8 cellular contexts compared by ENCODE assay signal in genomic region chr16:67001159-67001486, GRCh38. TPM values are rescaled to one million over a fixed set of nuclear protein-coding genes. Genes with fewer than 3 reads are reported as not detected.
DNase-seq lines count a peak whose midpoint lies in the region; ATAC-seq, FAIRE-seq and TF ChIP-seq lines count a peak whose summit lies in the region.

No MANE protein-coding gene starts in this region.

- no peak for FAIRE-seq in K562 (lab: Jason Lieb, UNC)

- no peaks in the 10 kb centered on the region for H3K9me3 Mint-ChIP-seq in activated naive CD4-positive, alpha-beta T cell treated with anti-CD3 and anti-CD28 coated beads, Interleukin-2, amount 10 ng/mL, durations not matched to agents 7 days and 5 days

- TF ChIP-seq CTCF in K562 (IDR thresholded peaks at IDR 0.05 in 2 of 3, conservative IDR thresholded peaks at IDR 0.05 in 1 of 3; ENCODE audit: insufficient read depth in 2 of 3, low read depth in 1 of 3, low read length in 3 of 3) (no peak), tibial artery (IDR thresholded peaks at IDR 0.05) (no peak)

- WGBS in K562 (ENCODE audit: insufficient coverage, low coverage, missing lambda C conversion rate) = 9% methylated on average over 15 of the region's 23 CpGs

- H3K9me1 ChIP-seq in K562 (ENCODE audit: control insufficient read depth, insufficient read depth, low read length) = no peaks in the 10 kb centered on the region

- peaks cover 4 to 41% of the 10 kb centered on the region in 2 experiments; a peak in 4 of 5 replicates for H3K27me3 ChIP-seq in K562 (ENCODE audit: control insufficient read depth in 2 of 2, insufficient read depth in 2 of 2, low read length in 2 of 2)
- no peaks in the 10 kb centered on the region for H3K27me3 ChIP-seq in layer of hippocampus (ENCODE audit: control insufficient read depth, insufficient read depth, low read length)
- H3K27me3 ChIP-seq in tibial artery = no peaks in the 10 kb centered on the region

- H3K9me3 ChIP-seq in K562 (replicated peaks; ENCODE audit: control insufficient read depth, insufficient read depth, low read depth, low read length) = no peaks in the 10 kb centered on the region
- H3K9me3 ChIP-seq in tibial artery = no peaks in the 10 kb centered on the region

- H3K9ac ChIP-seq in K562 (ENCODE audit: insufficient read depth in 1 of 2, low read depth in 2 of 2, low read length in 2 of 2) = peak overlapping the region in 1 of 2 experiments; percentile 84; a peak in 2 of 4 replicates

- peak overlapping the region; percentile 72 for H3K4me2 ChIP-seq in K562 (ENCODE audit: insufficient read depth, low read length)

- H3K4me3 Mint-ChIP-seq in activated naive CD4-positive, alpha-beta T cell treated with anti-CD3 and anti-CD28 coated beads, Interleukin-2, amount 10 ng/mL, durations not matched to agents 7 days and 5 days = peak overlapping the region; percentile 84

- DNase-seq in activated naive CD4-positive, alpha-beta T cell treated with anti-CD3 and anti-CD28 coated beads, Interleukin-2, amount 10 ng/mL, durations not matched to agents 7 days and 5 days = no peak
- DNase-seq in activated naive CD4-positive, alpha-beta T cell treated with Interleukin-2 at 50 U/mL for 16 hours = no peak
- no peak for DNase-seq in K562 (ENCODE audit: extremely low read depth in 1 of 4, low spot score in 3 of 4)
- DNase-seq in tibial artery = no peak
- DNase-seq in NCI-H446 (lab: John Stamatoyannopoulos, UW) = no peak

- no peak overlapping the region for H3K27ac ChIP-seq in K562 (ENCODE audit: extremely low read depth, low read depth, low read length)
- H3K27ac ChIP-seq in layer of hippocampus (ENCODE audit: low read depth, low read length) = peak overlapping the region; percentile 71
- H3K27ac ChIP-seq in tibial artery = peak overlapping the region; percentile 76 to 77

- H2AFZ ChIP-seq in K562 (ENCODE audit: low read depth, low read length) = peak overlapping the region; percentile 66

- TF ChIP-seq RAD21 in K562 (CRISPR knock-in tag; conservative IDR thresholded peaks at IDR 0.05 in 1 of 2, IDR thresholded peaks at IDR 0.05 in 1 of 2) = no peak

- CTCF ChIA-PET in activated naive CD4-positive, alpha-beta T cell treated with anti-CD3 and anti-CD28 coated beads, Interleukin-2, amount 10 ng/mL, durations not matched to agents 7 days and 5 days (lab: Charles Lee) = no interaction called here
- CTCF ChIA-PET in K562 (lab: Yijun Ruan, JAX; ENCODE audit: low intra/inter-chr PET ratio) = no interaction called here

- H3K79me2 ChIP-seq in K562 (ENCODE audit: control insufficient read depth, insufficient read depth, low read length) = no peaks in the 10 kb centered on the region

- H3K27ac Mint-ChIP-seq in activated naive CD4-positive, alpha-beta T cell treated with anti-CD3 and anti-CD28 coated beads, Interleukin-2, amount 10 ng/mL, durations not matched to agents 7 days and 5 days = no peak overlapping the region

- POLR2A ChIA-PET in K562 (lab: Yijun Ruan, JAX) = no interaction called here

- H3K27me3 Mint-ChIP-seq in activated naive CD4-positive, alpha-beta T cell treated with anti-CD3 and anti-CD28 coated beads, Interleukin-2, amount 10 ng/mL, durations not matched to agents 7 days and 5 days = peaks cover 5% of the 10 kb centered on the region

- intact Hi-C loops in K562 (cut with micrococcal nuclease) = no loop called here
- intact Hi-C loops in tibial artery (cut with DNase I; ENCODE audit: low total_unique reads) = no loop called here

- no peak for TF ChIP-seq EP300 in K562 (IDR thresholded peaks at IDR 0.05; ENCODE audit: low read length)

- H3K4me1 ChIP-seq in K562 (replicated peaks in 1 of 2; ENCODE audit: control insufficient read depth in 2 of 2, insufficient read depth in 2 of 2, low read length in 2 of 2) (peaks cover 0 to 16% of the 10 kb centered on the region in 2 experiments; a peak in 3 of 5 replicates), tibial artery (peaks cover 0 to 33% (median 33%) of the 10 kb centered on the region in 4 donors)

- TF ChIP-seq POLR2A in K562 (conservative IDR thresholded peaks at IDR 0.05) = no peak

- no TSS peak for BruUV-seq in K562 (replicated peaks; lab: Mats Ljungman, UMichigan)

- peaks cover 52% of the 10 kb centered on the region for H3K4me1 Mint-ChIP-seq in activated naive CD4-positive, alpha-beta T cell treated with anti-CD3 and anti-CD28 coated beads, Interleukin-2, amount 10 ng/mL, durations not matched to agents 7 days and 5 days

- 0 out of 2 replicates have a peak overlapping the region, but pooled peaks have one; percentile 12 for H3K4me3 ChIP-seq in K562
- H3K4me3 ChIP-seq in tibial artery = peak overlapping the region; percentile 58 to 68

- H3K36me3 ChIP-seq in K562 (ENCODE audit: control insufficient read depth, insufficient read depth, low read length) (no peaks in the 10 kb centered on the region), tibial artery (peaks cover 0 to 10% (median 0%) of the 10 kb centered on the region in 3 donors)

- in situ Hi-C loops in K562 (cut with MboI) = no loop called here

- no peaks in the 10 kb centered on the region; the same call in 1 of the 2 replicates for H4K20me1 ChIP-seq in K562 (replicated peaks; ENCODE audit: control insufficient read depth, insufficient read depth, low read length)

- ATAC-seq in K562 = peak; percentile 24; the same call in 1 of the 3 replicates
- no peak for ATAC-seq in GM21717 (IDR thresholded peaks at IDR 0.05; ENCODE audit: unreplicated experiment)
- ATAC-seq in GM21737 (IDR thresholded peaks at IDR 0.05; ENCODE audit: unreplicated experiment) = no peak

- H3K36me3 Mint-ChIP-seq in activated naive CD4-positive, alpha-beta T cell treated with anti-CD3 and anti-CD28 coated beads, Interleukin-2, amount 10 ng/mL, durations not matched to agents 7 days and 5 days = peaks cover 44% of the 10 kb centered on the region

RNA-seq across cellular contexts. Expression of gene CES4A, which starts 12.7 kb away (rescaled TPM):
- total RNA-seq in K562 (2011; cell fraction: chromatin; rRNA removed; ENCODE audit: low replicate concordance) = 0.58 and 1.8 TPM in 2 replicates
- total RNA-seq in K562 (2011; cell fraction: nucleolus; rRNA removed) = 0.13 and 0.83 TPM in 2 replicates
- total RNA-seq in K562 (2011; cell fraction: nucleoplasm; rRNA removed) = 0.61 and 1.7 TPM in 2 replicates
- total RNA-seq in K562 (2014; rRNA removed) (0.09 TPM in 1 of 2 replicates, not detected in the other), K562 (2014; rRNA removed; fragmentation: Illumina TruSeq; extraction: Trizol) (not detected in 2 replicates), K562 (2015; rRNA removed; fragmentation: Illumina TruSeq; extraction: Trizol) (not detected in 2 replicates), K562 (2021) (0.20 TPM in 1 of 2 replicates, not detected in the other)
- polyA plus RNA-seq in K562 (2011; rRNA removed) (0.04 and 0.11 TPM in 2 replicates), K562 (2014; fragmentation: Illumina TruSeq; extraction: Trizol) (not detected in 2 replicates), K562 (2014; fragmentation: Nextera tagmentation; extraction: Ambion mirVana) (under 1 TPM in 1 of 2 experiments, not detected in 1; 0.13 TPM), K562 (2014; rRNA removed) (not detected in 2 replicates)
- polyA plus RNA-seq in K562 (2011; cell fraction: cytosol; rRNA removed) = 0.12 TPM in 1 of 2 replicates, not detected in the other
- polyA plus RNA-seq in K562 (2011; cell fraction: nucleus; rRNA removed) = 0.22 and 0.54 TPM in 2 replicates
- 0.03 and 0.10 TPM in 2 replicates for polyA plus RNA-seq in K562 (2012)
- polyA minus RNA-seq in K562 (2011; rRNA and poly(A)+ RNA removed) = not detected in 2 replicates
- not detected in 2 replicates for polyA minus RNA-seq in K562 (2011; cell fraction: cytosol; rRNA and poly(A)+ RNA removed)
- polyA minus RNA-seq in K562 (2011; cell fraction: nucleus; rRNA and poly(A)+ RNA removed) = not detected in 2 replicates

RNA-seq across cellular contexts. Expression of gene CBFB, which starts 27.8 kb away (rescaled TPM):
- total RNA-seq in K562 (2011; cell fraction: chromatin; rRNA removed; ENCODE audit: low replicate concordance) = 33.0 and 62.9 TPM in 2 replicates
- total RNA-seq in K562 (2011; cell fraction: nucleolus; rRNA removed) = 18.7 and 27.0 TPM in 2 replicates
- total RNA-seq in K562 (2011; cell fraction: nucleoplasm; rRNA removed) = 39.3 and 60.0 TPM in 2 replicates
- total RNA-seq in K562 (2014; rRNA removed) = 96.0 and 112 TPM in 2 replicates
- 66.5 and 77.2 TPM in 2 replicates for total RNA-seq in K562 (2014; rRNA removed; fragmentation: Illumina TruSeq; extraction: Trizol)
- 82.4 and 82.7 TPM in 2 replicates for total RNA-seq in K562 (2015; rRNA removed; fragmentation: Illumina TruSeq; extraction: Trizol)
- 78.4 and 79.1 TPM in 2 replicates for total RNA-seq in K562 (2021)
- 39.5 and 51.6 TPM in 2 replicates for polyA plus RNA-seq in K562 (2011; rRNA removed)
- 13.4 and 25.1 TPM in 2 replicates for polyA plus RNA-seq in K562 (2011; cell fraction: cytosol; rRNA removed)
- 11.6 and 16.0 TPM in 2 replicates for polyA plus RNA-seq in K562 (2011; cell fraction: nucleus; rRNA removed)
- 45.5 and 88.1 TPM in 2 replicates for polyA plus RNA-seq in K562 (2012)
- polyA plus RNA-seq in K562 (2014; fragmentation: Illumina TruSeq; extraction: Trizol) = 63.9 and 69.6 TPM in 2 replicates
- polyA plus RNA-seq in K562 (2014; fragmentation: Nextera tagmentation; extraction: Ambion mirVana) = 10 to 100 TPM; 22.0 to 40.7 TPM
- polyA plus RNA-seq in K562 (2014; rRNA removed) = 43.2 and 63.6 TPM in 2 replicates
- 128 and 129 TPM in 2 replicates for polyA minus RNA-seq in K562 (2011; rRNA and poly(A)+ RNA removed)
- polyA minus RNA-seq in K562 (2011; cell fraction: cytosol; rRNA and poly(A)+ RNA removed) = 49.1 and 63.1 TPM in 2 replicates
- polyA minus RNA-seq in K562 (2011; cell fraction: nucleus; rRNA and poly(A)+ RNA removed) = 13.6 and 20.1 TPM in 2 replicates

RNA-seq across cellular contexts. Expression of gene CES3, which starts 40.1 kb away (rescaled TPM):
- total RNA-seq in K562 (2011; cell fraction: chromatin; rRNA removed; ENCODE audit: low replicate concordance) = 3.7 and 10.0 TPM in 2 replicates
- 6.3 and 12.5 TPM in 2 replicates for total RNA-seq in K562 (2011; cell fraction: nucleolus; rRNA removed)
- 4.3 and 6.3 TPM in 2 replicates for total RNA-seq in K562 (2011; cell fraction: nucleoplasm; rRNA removed)
- 0.68 and 2.0 TPM in 2 replicates for total RNA-seq in K562 (2014; rRNA removed)
- 0.61 and 0.65 TPM in 2 replicates for total RNA-seq in K562 (2014; rRNA removed; fragmentation: Illumina TruSeq; extraction: Trizol)
- 1.0 and 1.7 TPM in 2 replicates for total RNA-seq in K562 (2015; rRNA removed; fragmentation: Illumina TruSeq; extraction: Trizol)
- total RNA-seq in K562 (2021) = 2.2 and 2.8 TPM in 2 replicates
- polyA plus RNA-seq in K562 (2011; rRNA removed) = 0.60 and 4.4 TPM in 2 replicates
- polyA plus RNA-seq in K562 (2011; cell fraction: cytosol; rRNA removed) = 0.57 and 2.3 TPM in 2 replicates
- 8.2 and 24.8 TPM in 2 replicates for polyA plus RNA-seq in K562 (2011; cell fraction: nucleus; rRNA removed)
- polyA plus RNA-seq in K562 (2012) = 1.2 and 3.3 TPM in 2 replicates
- 0.98 and 1.2 TPM in 2 replicates for polyA plus RNA-seq in K562 (2014; fragmentation: Illumina TruSeq; extraction: Trizol)
- polyA plus RNA-seq in K562 (2014; fragmentation: Nextera tagmentation; extraction: Ambion mirVana) = under 1 TPM; 0.06 TPM
- 1.3 and 3.1 TPM in 2 replicates for polyA plus RNA-seq in K562 (2014; rRNA removed)
- polyA minus RNA-seq in K562 (2011; rRNA and poly(A)+ RNA removed) = 1.1 and 2.1 TPM in 2 replicates
- polyA minus RNA-seq in K562 (2011; cell fraction: cytosol; rRNA and poly(A)+ RNA removed) = 2.2 TPM in 1 of 2 replicates, not detected in the other
- 3.6 and 18.4 TPM in 2 replicates for polyA minus RNA-seq in K562 (2011; cell fraction: nucleus; rRNA and poly(A)+ RNA removed)
